Comparison of ENCODE assay signal across 22 cellular contexts in genomic region chr5:83444445-83444844, GRCh38.
"Had no signal": no experiment of that assay in that cellular context is flagged by ENCODE, and none has a peak within 500 bp of the region (broad histone marks: within the 10 kb centered on the region; RNA-seq: fewer than 3 reads in every experiment).

No MANE protein-coding gene starts in this region.

- ATAC-seq: effector memory CD8-positive, alpha-beta T cell; foreskin keratinocyte; gastrocnemius medialis; heart right ventricle; left cardiac atrium; left lung; left ventricle myocardium superior; lower lobe of right lung had no signal

- H3K9me3 ChIP-seq: esophagus muscularis mucosa, gastrocnemius medialis, heart right ventricle, left lung, lower lobe of right lung had no signal

- H3K4me3 Mint-ChIP-seq: dendritic cell treated with granulocyte-macrophage colony-stimulating factor and Interleukin-4, amounts not matched to agents 40 ng/mL and 50 ng/mL, for 4 days; effector memory CD8-positive, alpha-beta T cell; endodermal cell; mesothelial cell of epicardium had no signal

- H3K36me3 Mint-ChIP-seq: mesothelial cell of epicardium had no signal

- DNase-seq: effector CD8-positive, alpha-beta T cell; effector memory CD8-positive, alpha-beta T cell; endodermal cell; foreskin keratinocyte; gastrocnemius medialis; glutamatergic neuron; head of caudate nucleus; heart right ventricle; hippocampal formation; left cardiac atrium; left lung; left ventricle myocardium superior; lower lobe of right lung; mesenchymal stem cell had no signal

- H3K27ac Mint-ChIP-seq: dendritic cell treated with granulocyte-macrophage colony-stimulating factor and Interleukin-4, amounts not matched to agents 40 ng/mL and 50 ng/mL, for 4 days; effector memory CD8-positive, alpha-beta T cell; endodermal cell had no signal

- H3K4me1 ChIP-seq: esophagus muscularis mucosa, foreskin keratinocyte, gastrocnemius medialis, left lung, lower lobe of right lung had no signal

- H3K4me3 ChIP-seq: coronary artery, esophagus muscularis mucosa, gastrocnemius medialis, heart right ventricle, left lung, lower lobe of right lung had no signal

- H3K27me3 Mint-ChIP-seq: dendritic cell treated with granulocyte-macrophage colony-stimulating factor and Interleukin-4, amounts not matched to agents 40 ng/mL and 50 ng/mL, for 4 days; effector memory CD8-positive, alpha-beta T cell had no signal

- H3K27ac ChIP-seq: coronary artery, esophagus muscularis mucosa, foreskin keratinocyte, gastrocnemius medialis, heart right ventricle, left lung, lower lobe of right lung had no signal

- FAIRE-seq: colon, endothelial cell of umbilical vein, islet of Langerhans, keratinocyte had no signal

- H3K9me3 Mint-ChIP-seq: dendritic cell treated with granulocyte-macrophage colony-stimulating factor and Interleukin-4, amounts not matched to agents 40 ng/mL and 50 ng/mL, for 4 days; effector memory CD8-positive, alpha-beta T cell had no signal

- H3K36me3 ChIP-seq: esophagus muscularis mucosa, gastrocnemius medialis, heart right ventricle, left lung, lower lobe of right lung had no signal
